1 cellular context compared by ENCODE assay signal in the genomic region with DNA sequence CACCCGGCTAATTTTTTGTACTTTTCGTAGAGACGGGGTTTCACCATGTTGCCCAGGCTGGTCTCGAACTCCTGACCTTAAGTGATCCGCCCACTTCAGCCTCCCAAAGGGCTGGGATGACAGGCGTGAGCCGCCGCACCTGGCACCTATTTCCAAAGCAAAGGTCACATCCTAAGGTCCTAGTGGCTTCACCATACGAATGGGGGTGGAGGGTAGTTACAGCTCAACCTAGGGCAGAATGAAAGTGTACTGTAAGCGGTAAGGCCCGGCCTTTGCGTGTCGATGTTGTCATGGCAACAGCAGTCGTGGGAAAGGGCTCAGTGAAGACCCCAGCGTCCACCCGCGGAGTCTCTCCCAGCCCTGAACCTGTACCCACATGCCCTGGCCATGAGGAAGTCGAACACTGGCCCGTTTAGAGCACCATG.
TF ChIP-seq lines count a peak whose summit lies in the region.

No MANE protein-coding gene starts in this region.

TF ChIP-seq in HepG2, 621 proteins besides CTCF, POLR2A, EP300 and RAD21 (continued from another document):
- TF ChIP-seq, protein P1, sequence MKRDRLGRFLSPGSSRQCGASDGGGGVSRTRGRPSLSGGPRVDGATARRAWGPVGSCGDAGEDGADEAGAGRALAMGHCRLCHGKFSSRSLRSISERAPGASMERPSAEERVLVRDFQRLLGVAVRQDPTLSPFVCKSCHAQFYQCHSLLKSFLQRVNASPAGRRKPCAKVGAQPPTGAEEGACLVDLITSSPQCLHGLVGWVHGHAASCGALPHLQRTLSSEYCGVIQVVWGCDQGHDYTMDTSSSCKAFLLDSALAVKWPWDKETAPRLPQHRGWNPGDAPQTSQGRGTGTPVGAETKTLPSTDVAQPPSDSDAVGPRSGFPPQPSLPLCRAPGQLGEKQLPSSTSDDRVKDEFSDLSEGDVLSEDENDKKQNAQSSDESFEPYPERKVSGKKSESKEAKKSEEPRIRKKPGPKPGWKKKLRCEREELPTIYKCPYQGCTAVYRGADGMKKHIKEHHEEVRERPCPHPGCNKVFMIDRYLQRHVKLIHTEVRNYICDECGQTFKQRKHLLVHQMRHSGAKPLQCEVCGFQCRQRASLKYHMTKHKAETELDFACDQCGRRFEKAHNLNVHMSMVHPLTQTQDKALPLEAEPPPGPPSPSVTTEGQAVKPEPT (CRISPR knock-in tag; IDR thresholded peaks at IDR 0.05; ENCODE audit: low read depth), result no peak
- no peak for TF ChIP-seq ATF7 (IDR thresholded peaks at IDR 0.05)
- 0 out of 2 replicates have a peak, but pooled peaks have one; percentile 17 for TF ChIP-seq ATF7 (CRISPR knock-in tag; IDR thresholded peaks at IDR 0.05)
- peak; percentile 96 for TF ChIP-seq SSRP1 (CRISPR knock-in tag; IDR thresholded peaks at IDR 0.05)
- TF ChIP-seq, protein P2, sequence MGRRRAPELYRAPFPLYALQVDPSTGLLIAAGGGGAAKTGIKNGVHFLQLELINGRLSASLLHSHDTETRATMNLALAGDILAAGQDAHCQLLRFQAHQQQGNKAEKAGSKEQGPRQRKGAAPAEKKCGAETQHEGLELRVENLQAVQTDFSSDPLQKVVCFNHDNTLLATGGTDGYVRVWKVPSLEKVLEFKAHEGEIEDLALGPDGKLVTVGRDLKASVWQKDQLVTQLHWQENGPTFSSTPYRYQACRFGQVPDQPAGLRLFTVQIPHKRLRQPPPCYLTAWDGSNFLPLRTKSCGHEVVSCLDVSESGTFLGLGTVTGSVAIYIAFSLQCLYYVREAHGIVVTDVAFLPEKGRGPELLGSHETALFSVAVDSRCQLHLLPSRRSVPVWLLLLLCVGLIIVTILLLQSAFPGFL (CRISPR knock-in tag; IDR thresholded peaks at IDR 0.05), result no peak
- no peak for TF ChIP-seq ELK4 (CRISPR knock-in tag; IDR thresholded peaks at IDR 0.05; ENCODE audit: borderline replicate concordance)
- TF ChIP-seq TEAD2 (CRISPR knock-in tag; IDR thresholded peaks at IDR 0.05), result no peak
- TF ChIP-seq KAT7 (CRISPR knock-in tag; IDR thresholded peaks at IDR 0.05; ENCODE audit: borderline replicate concordance), result 0 out of 2 replicates have a peak, but pooled peaks have one; percentile 31
- TF ChIP-seq RARA (CRISPR knock-in tag; IDR thresholded peaks at IDR 0.05), result 0 out of 2 replicates have a peak, but pooled peaks have one; percentile 32
- no peak for TF ChIP-seq XRCC5 (optimal IDR thresholded peaks at IDR 0.05; ENCODE audit: low read length)
- TF ChIP-seq KLF11 (CRISPR knock-in tag; IDR thresholded peaks at IDR 0.05), result peak; percentile 10; the same call in 1 of the 2 replicates
- TF ChIP-seq, protein P3, sequence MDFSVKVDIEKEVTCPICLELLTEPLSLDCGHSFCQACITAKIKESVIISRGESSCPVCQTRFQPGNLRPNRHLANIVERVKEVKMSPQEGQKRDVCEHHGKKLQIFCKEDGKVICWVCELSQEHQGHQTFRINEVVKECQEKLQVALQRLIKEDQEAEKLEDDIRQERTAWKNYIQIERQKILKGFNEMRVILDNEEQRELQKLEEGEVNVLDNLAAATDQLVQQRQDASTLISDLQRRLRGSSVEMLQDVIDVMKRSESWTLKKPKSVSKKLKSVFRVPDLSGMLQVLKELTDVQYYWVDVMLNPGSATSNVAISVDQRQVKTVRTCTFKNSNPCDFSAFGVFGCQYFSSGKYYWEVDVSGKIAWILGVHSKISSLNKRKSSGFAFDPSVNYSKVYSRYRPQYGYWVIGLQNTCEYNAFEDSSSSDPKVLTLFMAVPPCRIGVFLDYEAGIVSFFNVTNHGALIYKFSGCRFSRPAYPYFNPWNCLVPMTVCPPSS (IDR thresholded peaks at IDR 0.05), result no peak
- TF ChIP-seq NRL (CRISPR knock-in tag; IDR thresholded peaks at IDR 0.05; ENCODE audit: borderline replicate concordance), result no peak
- 0 out of 2 replicates have a peak, but pooled peaks have one; percentile 50 for TF ChIP-seq ZBTB8A (CRISPR knock-in tag; IDR thresholded peaks at IDR 0.05; ENCODE audit: borderline replicate concordance, low read depth)
- peak; percentile 55; the same call in 1 of the 2 replicates for TF ChIP-seq ZNF383 (CRISPR knock-in tag; IDR thresholded peaks at IDR 0.05; ENCODE audit: borderline replicate concordance)
- TF ChIP-seq PRPF4 (IDR thresholded peaks at IDR 0.05; ENCODE audit: low read depth, low read length, poor library complexity, severe bottlenecking), result no peak
- TF ChIP-seq FOXC1 (CRISPR knock-in tag; IDR thresholded peaks at IDR 0.05; ENCODE audit: borderline replicate concordance), result peak; percentile 81
- TF ChIP-seq HOXD1 (CRISPR knock-in tag; IDR thresholded peaks at IDR 0.05), result 0 out of 2 replicates have a peak, but pooled peaks have one; percentile 20
- peak; percentile 82 for TF ChIP-seq ZMYM2 (CRISPR knock-in tag; IDR thresholded peaks at IDR 0.05)
- TF ChIP-seq ZNF329 (CRISPR knock-in tag; IDR thresholded peaks at IDR 0.05; ENCODE audit: low read depth), result 0 out of 2 replicates have a peak, but pooled peaks have one; percentile 26
- no peak for TF ChIP-seq POLR2AphosphoS2 (IDR thresholded peaks at IDR 0.05; ENCODE audit: low read depth, low read length)
- TF ChIP-seq CC2D1A (CRISPR knock-in tag; IDR thresholded peaks at IDR 0.05), result no peak
- TF ChIP-seq, protein P4, sequence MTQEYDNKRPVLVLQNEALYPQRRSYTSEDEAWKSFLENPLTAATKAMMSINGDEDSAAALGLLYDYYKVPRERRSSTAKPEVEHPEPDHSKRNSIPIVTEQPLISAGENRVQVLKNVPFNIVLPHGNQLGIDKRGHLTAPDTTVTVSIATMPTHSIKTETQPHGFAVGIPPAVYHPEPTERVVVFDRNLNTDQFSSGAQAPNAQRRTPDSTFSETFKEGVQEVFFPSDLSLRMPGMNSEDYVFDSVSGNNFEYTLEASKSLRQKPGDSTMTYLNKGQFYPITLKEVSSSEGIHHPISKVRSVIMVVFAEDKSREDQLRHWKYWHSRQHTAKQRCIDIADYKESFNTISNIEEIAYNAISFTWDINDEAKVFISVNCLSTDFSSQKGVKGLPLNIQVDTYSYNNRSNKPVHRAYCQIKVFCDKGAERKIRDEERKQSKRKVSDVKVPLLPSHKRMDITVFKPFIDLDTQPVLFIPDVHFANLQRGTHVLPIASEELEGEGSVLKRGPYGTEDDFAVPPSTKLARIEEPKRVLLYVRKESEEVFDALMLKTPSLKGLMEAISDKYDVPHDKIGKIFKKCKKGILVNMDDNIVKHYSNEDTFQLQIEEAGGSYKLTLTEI (CRISPR knock-in tag; conservative IDR thresholded peaks at IDR 0.05), result no peak
- TF ChIP-seq, protein P5, sequence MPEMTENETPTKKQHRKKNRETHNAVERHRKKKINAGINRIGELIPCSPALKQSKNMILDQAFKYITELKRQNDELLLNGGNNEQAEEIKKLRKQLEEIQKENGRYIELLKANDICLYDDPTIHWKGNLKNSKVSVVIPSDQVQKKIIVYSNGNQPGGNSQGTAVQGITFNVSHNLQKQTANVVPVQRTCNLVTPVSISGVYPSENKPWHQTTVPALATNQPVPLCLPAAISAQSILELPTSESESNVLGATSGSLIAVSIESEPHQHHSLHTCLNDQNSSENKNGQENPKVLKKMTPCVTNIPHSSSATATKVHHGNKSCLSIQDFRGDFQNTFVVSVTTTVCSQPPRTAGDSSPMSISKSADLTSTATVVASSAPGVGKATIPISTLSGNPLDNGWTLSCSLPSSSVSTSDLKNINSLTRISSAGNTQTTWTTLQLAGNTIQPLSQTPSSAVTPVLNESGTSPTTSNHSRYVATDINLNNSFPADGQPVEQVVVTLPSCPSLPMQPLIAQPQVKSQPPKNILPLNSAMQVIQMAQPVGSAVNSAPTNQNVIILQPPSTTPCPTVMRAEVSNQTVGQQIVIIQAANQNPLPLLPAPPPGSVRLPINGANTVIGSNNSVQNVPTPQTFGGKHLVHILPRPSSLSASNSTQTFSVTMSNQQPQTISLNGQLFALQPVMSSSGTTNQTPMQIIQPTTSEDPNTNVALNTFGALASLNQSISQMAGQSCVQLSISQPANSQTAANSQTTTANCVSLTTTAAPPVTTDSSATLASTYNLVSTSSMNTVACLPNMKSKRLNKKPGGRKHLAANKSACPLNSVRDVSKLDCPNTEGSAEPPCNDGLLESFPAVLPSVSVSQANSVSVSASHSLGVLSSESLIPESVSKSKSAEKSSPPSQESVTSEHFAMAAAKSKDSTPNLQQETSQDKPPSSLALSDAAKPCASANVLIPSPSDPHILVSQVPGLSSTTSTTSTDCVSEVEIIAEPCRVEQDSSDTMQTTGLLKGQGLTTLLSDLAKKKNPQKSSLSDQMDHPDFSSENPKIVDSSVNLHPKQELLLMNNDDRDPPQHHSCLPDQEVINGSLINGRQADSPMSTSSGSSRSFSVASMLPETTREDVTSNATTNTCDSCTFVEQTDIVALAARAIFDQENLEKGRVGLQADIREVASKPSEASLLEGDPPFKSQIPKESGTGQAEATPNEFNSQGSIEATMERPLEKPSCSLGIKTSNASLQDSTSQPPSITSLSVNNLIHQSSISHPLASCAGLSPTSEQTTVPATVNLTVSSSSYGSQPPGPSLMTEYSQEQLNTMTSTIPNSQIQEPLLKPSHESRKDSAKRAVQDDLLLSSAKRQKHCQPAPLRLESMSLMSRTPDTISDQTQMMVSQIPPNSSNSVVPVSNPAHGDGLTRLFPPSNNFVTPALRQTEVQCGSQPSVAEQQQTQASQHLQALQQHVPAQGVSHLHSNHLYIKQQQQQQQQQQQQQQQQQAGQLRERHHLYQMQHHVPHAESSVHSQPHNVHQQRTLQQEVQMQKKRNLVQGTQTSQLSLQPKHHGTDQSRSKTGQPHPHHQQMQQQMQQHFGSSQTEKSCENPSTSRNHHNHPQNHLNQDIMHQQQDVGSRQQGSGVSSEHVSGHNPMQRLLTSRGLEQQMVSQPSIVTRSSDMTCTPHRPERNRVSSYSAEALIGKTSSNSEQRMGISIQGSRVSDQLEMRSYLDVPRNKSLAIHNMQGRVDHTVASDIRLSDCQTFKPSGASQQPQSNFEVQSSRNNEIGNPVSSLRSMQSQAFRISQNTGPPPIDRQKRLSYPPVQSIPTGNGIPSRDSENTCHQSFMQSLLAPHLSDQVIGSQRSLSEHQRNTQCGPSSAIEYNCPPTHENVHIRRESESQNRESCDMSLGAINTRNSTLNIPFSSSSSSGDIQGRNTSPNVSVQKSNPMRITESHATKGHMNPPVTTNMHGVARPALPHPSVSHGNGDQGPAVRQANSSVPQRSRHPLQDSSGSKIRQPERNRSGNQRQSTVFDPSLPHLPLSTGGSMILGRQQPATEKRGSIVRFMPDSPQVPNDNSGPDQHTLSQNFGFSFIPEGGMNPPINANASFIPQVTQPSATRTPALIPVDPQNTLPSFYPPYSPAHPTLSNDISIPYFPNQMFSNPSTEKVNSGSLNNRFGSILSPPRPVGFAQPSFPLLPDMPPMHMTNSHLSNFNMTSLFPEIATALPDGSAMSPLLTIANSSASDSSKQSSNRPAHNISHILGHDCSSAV (CRISPR knock-in tag; IDR thresholded peaks at IDR 0.05; ENCODE audit: borderline replicate concordance), result no peak
- peak; percentile 13; the same call in 1 of the 2 replicates for TF ChIP-seq ZNF556 (CRISPR knock-in tag; IDR thresholded peaks at IDR 0.05; ENCODE audit: borderline replicate concordance)
- no peak for TF ChIP-seq SCMH1 (CRISPR knock-in tag; IDR thresholded peaks at IDR 0.05; ENCODE audit: borderline replicate concordance)
- peak; percentile 77 for TF ChIP-seq RFX5 (IDR thresholded peaks at IDR 0.05; ENCODE audit: low read depth, low read length)
- TF ChIP-seq, protein P6, sequence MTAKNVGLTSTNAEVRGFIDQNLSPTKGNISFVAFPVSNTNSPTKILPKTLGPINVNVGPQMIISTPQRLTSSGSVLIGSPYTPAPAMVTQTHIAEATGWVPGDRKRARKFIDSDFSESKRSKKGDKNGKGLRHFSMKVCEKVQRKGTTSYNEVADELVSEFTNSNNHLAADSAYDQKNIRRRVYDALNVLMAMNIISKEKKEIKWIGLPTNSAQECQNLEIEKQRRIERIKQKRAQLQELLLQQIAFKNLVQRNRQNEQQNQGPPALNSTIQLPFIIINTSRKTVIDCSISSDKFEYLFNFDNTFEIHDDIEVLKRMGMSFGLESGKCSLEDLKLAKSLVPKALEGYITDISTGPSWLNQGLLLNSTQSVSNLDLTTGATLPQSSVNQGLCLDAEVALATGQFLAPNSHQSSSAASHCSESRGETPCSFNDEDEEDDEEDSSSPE (CRISPR knock-in tag; IDR thresholded peaks at IDR 0.05), result no peak
